ENCODE assay signal across 31 cellular contexts in the genomic region with DNA sequence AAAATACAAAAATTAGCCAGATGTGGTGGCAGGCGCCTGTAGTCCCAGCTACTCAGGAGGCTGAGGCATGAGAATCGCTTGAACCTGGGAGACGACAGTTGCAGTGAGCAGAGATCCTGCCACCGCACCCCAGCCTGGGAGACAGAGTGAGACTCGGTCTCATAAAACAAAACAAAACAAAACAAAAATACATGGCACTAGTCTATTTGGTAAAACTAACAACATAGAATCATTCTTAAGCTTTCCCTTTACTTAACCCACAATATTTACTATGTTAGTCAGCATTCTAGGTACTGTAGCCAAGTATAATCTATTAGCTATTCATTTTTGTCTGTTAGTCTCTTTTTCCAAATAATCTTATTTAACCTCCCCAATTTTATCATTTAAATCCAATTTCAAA.
"Had no signal": no experiment of that assay in that cellular context is flagged by ENCODE, and none has a peak within 500 bp of the region (broad histone marks: within the 10 kb centered on the region; RNA-seq: fewer than 3 reads in every experiment).

No MANE protein-coding gene starts in this region.

- H3K36me3 Mint-ChIP-seq: natural killer cell; neural progenitor cell; stimulated activated memory B cell treated with anti-CD40 and anti-IgM and Interleukin-4, amounts not matched to agents 10 μg/mL and 1 μg/mL and 100 μg/mL, for 72 hours had no signal

- H3K27me3 Mint-ChIP-seq: progenitor cell of endocrine pancreas; stimulated activated memory B cell treated with anti-CD40 and anti-IgM and Interleukin-4, amounts not matched to agents 10 μg/mL and 1 μg/mL and 100 μg/mL, for 72 hours; stimulated activated naive CD8-positive, alpha-beta T cell treated with anti-CD3 and anti-CD28 coated beads, Interleukin-15, amount 100 ng/mL, for 72 hours had no signal

- H3K36me3 ChIP-seq: neural progenitor cell, ovary, right lobe of liver, sigmoid colon, spleen, suprapubic skin, tibial artery, transverse colon, upper lobe of left lung, vagina had no signal

- H3K4me3 Mint-ChIP-seq: natural killer cell; nephron; neural progenitor cell; stimulated activated memory B cell treated with anti-CD40 and anti-IgM and Interleukin-4, amounts not matched to agents 10 μg/mL and 1 μg/mL and 100 μg/mL, for 72 hours; stimulated activated naive CD8-positive, alpha-beta T cell treated with anti-CD3 and anti-CD28 coated beads, Interleukin-15, amount 100 ng/mL, for 72 hours had no signal

- H3K27ac Mint-ChIP-seq: natural killer cell; nephron; neural progenitor cell; progenitor cell of endocrine pancreas; stimulated activated memory B cell treated with anti-CD40 and anti-IgM and Interleukin-4, amounts not matched to agents 10 μg/mL and 1 μg/mL and 100 μg/mL, for 72 hours; stimulated activated naive CD8-positive, alpha-beta T cell treated with anti-CD3 and anti-CD28 coated beads, Interleukin-15, amount 100 ng/mL, for 72 hours had no signal

- H2AFZ ChIP-seq: neural progenitor cell, parathyroid adenoma had no signal

- DNase-seq: natural killer cell; occipital lobe; ovary; posterior cingulate gyrus; psoas muscle; right cardiac atrium; right lobe of liver; sigmoid colon; spleen; stimulated activated CD4-positive, alpha-beta T cell treated with anti-CD3 and anti-CD28 coated beads, Interleukin-12 subunit alpha, Interleukin-12 subunit beta, amount 100 ng/mL, for 4 hours; stimulated activated CD4-positive, alpha-beta T cell treated with anti-CD3 and anti-CD28 coated beads, Interleukin-1b, Interleukin-23, amount 100 ng/mL, for 48 hours; stimulated activated CD4-positive, alpha-beta T cell treated with anti-CD3 and anti-CD28 coated beads, Interleukin-4, amount 100 ng/mL, for 1 hour; stimulated activated CD4-positive, alpha-beta T cell treated with anti-CD3 and anti-CD28 coated beads, Interleukin-4, amount 100 ng/mL, for 4 hours; stimulated activated CD8-positive, alpha-beta memory T cell treated with anti-CD3 and anti-CD28 coated beads, Interleukin-4, amount 100 ng/mL, for 48 hours; stimulated activated naive CD4-positive, alpha-beta T cell; stimulated activated naive CD8-positive, alpha-beta T cell treated with anti-CD3 and anti-CD28 coated beads, Interleukin-15, amount 100 ng/mL, for 72 hours; stimulated activated naive CD8-positive, alpha-beta T cell treated with anti-CD3 and anti-CD28 coated beads, Interleukin-15, Interleukin-2, amounts not matched to agents 100 U/mL and 50 U/mL, for 24 hours; substantia nigra; testis; tibial artery; transverse colon; upper lobe of left lung had no signal

- H3K4me2 ChIP-seq: neural progenitor cell, smooth muscle cell had no signal

- H3K4me3 ChIP-seq: neural progenitor cell, ovary, psoas muscle, right lobe of liver, sigmoid colon, smooth muscle cell, spleen, suprapubic skin, testis, tibial artery, transverse colon, upper lobe of left lung, vagina had no signal

- H3K27ac ChIP-seq: neural progenitor cell, ovary, parathyroid adenoma, psoas muscle, right lobe of liver, sigmoid colon, spleen, suprapubic skin, testis, tibial artery, transverse colon, upper lobe of left lung, vagina had no signal

- H3K27me3 ChIP-seq: neural progenitor cell, ovary, right lobe of liver, sigmoid colon, spleen, suprapubic skin, testis, tibial artery, transverse colon, upper lobe of left lung, vagina had no signal

- ATAC-seq: natural killer cell; psoas muscle; right cardiac atrium; right lobe of liver; stimulated activated memory B cell treated with anti-CD40 and anti-IgM and Interleukin-4, amounts not matched to agents 10 μg/mL and 1 μg/mL and 100 μg/mL, for 72 hours; stimulated activated naive CD8-positive, alpha-beta T cell treated with anti-CD3 and anti-CD28 coated beads, Interleukin-15, amount 100 ng/mL, for 72 hours; stimulated activated naive CD8-positive, alpha-beta T cell treated with anti-CD3 and anti-CD28 coated beads, Interleukin-15, Interleukin-2, amounts not matched to agents 100 U/mL and 50 U/mL, for 24 hours had no signal

- H3K79me2 ChIP-seq: parathyroid adenoma had no signal

- H3K9me3 ChIP-seq: ovary, psoas muscle, right lobe of liver, suprapubic skin, testis, transverse colon, vagina had no signal

- H3K4me1 Mint-ChIP-seq: natural killer cell; neural progenitor cell; stimulated activated memory B cell treated with anti-CD40 and anti-IgM and Interleukin-4, amounts not matched to agents 10 μg/mL and 1 μg/mL and 100 μg/mL, for 72 hours; stimulated activated naive CD8-positive, alpha-beta T cell treated with anti-CD3 and anti-CD28 coated beads, Interleukin-15, amount 100 ng/mL, for 72 hours had no signal

- H3K9ac ChIP-seq: neural progenitor cell, parathyroid adenoma had no signal

- H3K4me1 ChIP-seq: neural progenitor cell, parathyroid adenoma, psoas muscle, right lobe of liver, sigmoid colon, spleen, suprapubic skin, testis, tibial artery, transverse colon, upper lobe of left lung, vagina had no signal

- FAIRE-seq: urothelium cell line had no signal
